8 cellular contexts compared by ENCODE assay signal in the genomic region with DNA sequence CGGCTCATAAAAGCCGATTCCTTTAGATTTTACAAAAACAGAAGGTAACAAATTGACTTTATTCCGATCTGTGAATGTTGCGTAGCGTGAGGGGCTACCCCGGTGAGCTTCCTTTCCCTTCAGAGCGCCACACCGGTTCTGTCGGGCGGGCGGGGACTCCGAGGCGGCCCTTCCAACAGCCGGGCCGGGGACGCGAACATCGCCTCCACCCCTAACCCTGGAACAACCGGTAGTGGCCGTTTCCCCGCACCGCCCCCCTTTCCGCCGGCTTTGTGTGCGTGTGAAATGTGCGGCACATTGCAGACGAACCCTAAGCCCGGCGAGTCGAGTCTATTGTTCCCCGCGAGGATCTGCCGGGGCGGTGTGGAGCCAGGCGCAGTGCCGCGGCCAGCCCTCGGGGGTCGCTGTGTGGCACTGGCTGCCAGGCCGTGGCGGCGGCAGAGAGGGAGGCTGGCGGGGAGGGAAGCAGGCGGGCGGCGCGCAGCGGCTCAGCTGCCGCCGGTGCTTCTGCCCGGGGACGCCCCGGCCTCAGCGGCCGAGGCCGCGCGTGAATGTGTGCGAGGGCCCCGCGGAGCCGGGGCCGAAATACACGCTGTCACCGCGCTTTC. TPM values are rescaled to one million over a fixed set of nuclear protein-coding genes. Genes with fewer than 3 reads are reported as not detected.
A peak's percentile ranks its signal among the peaks of the same experiment; 100 is the strongest.
DNase-seq lines count a peak whose midpoint lies in the region; ATAC-seq and TF ChIP-seq lines count a peak whose summit lies in the region.

No MANE protein-coding gene starts in this region.

- H3K4me1 Mint-ChIP-seq in activated CD4-positive, alpha-beta memory T cell treated with anti-CD3 and anti-CD28 coated beads, Interleukin-2, amount 10 ng/mL, durations not matched to agents 7 days and 5 days = peaks cover 23% of the 10 kb centered on the region

- CTCF ChIA-PET in activated CD4-positive, alpha-beta memory T cell treated with anti-CD3 and anti-CD28 coated beads, Interleukin-2, amount 10 ng/mL, durations not matched to agents 7 days and 5 days (lab: Charles Lee) = interaction anchor here (1.0 to 9.1 kb wide), 7 partner anchors 13 to 513 kb away, joined by 3 to 103 read pairs (median 8); a partner anchor contains a TSS

- peak; percentile 97 for TF ChIP-seq CTCF in lower lobe of right lung (IDR thresholded peaks at IDR 0.05)

- no peaks in the 10 kb centered on the region for H3K27me3 ChIP-seq in lower lobe of right lung (ENCODE audit: low read depth)

- no peaks in the 10 kb centered on the region for H3K27me3 Mint-ChIP-seq in activated CD4-positive, alpha-beta memory T cell treated with anti-CD3 and anti-CD28 coated beads, Interleukin-2, amount 10 ng/mL, durations not matched to agents 7 days and 5 days

- DNase-seq in CMK (ENCODE audit: low read depth) (peak; percentile 85), HK-2 (ENCODE audit: unreplicated experiment) (peak; percentile 97), NCI-H82 (lab: John Stamatoyannopoulos, UW) (peak; percentile 99), ecto neural progenitor cell (ENCODE audit: low spot score) (peak; percentile 100), lower lobe of right lung (peak; percentile 98)
- peak; percentile 98 for DNase-seq in activated CD4-positive, alpha-beta memory T cell treated with anti-CD3 and anti-CD28 coated beads, Interleukin-2, amount 10 ng/mL, durations not matched to agents 7 days and 5 days
- DNase-seq in stimulated activated CD4-positive, alpha-beta T cell treated with anti-CD3 and anti-CD28 coated beads, TNF-alpha, amount 100 ng/mL, for 1 hour (ENCODE audit: low read depth in 3 of 3, low spot score in 1 of 3) = peak; percentile 90 to 94 (median 94)

- peaks cover 46% of the 10 kb centered on the region for H3K4me1 ChIP-seq in lower lobe of right lung

- no peaks in the 10 kb centered on the region for H3K36me3 ChIP-seq in lower lobe of right lung

- H3K27ac ChIP-seq in lower lobe of right lung = peak overlapping the region; percentile 97

- H3K27ac Mint-ChIP-seq in activated CD4-positive, alpha-beta memory T cell treated with anti-CD3 and anti-CD28 coated beads, Interleukin-2, amount 10 ng/mL, durations not matched to agents 7 days and 5 days = peak overlapping the region; percentile 100

- ATAC-seq in GM19455 (IDR thresholded peaks at IDR 0.05; ENCODE audit: unreplicated experiment) = peak; percentile 54
- ATAC-seq in lower lobe of right lung = peak; percentile 86 to 94

- no peaks in the 10 kb centered on the region for H3K9me3 ChIP-seq in lower lobe of right lung

- H3K36me3 Mint-ChIP-seq in activated CD4-positive, alpha-beta memory T cell treated with anti-CD3 and anti-CD28 coated beads, Interleukin-2, amount 10 ng/mL, durations not matched to agents 7 days and 5 days (ENCODE audit: low read depth) = peaks cover 32% of the 10 kb centered on the region

- POLR2A ChIA-PET in activated CD4-positive, alpha-beta memory T cell treated with anti-CD3 and anti-CD28 coated beads, Interleukin-2, amount 10 ng/mL, durations not matched to agents 7 days and 5 days (lab: Charles Lee) = interaction anchor here (0.6 to 9.9 kb wide), 30 partner anchors 9 to 1488 kb away, joined by 3 to 172 read pairs (median 4); a partner anchor contains a TSS

- H3K4me3 ChIP-seq in lower lobe of right lung = peak overlapping the region; percentile 85

- peak overlapping the region; percentile 93 for H3K4me3 Mint-ChIP-seq in activated CD4-positive, alpha-beta memory T cell treated with anti-CD3 and anti-CD28 coated beads, Interleukin-2, amount 10 ng/mL, durations not matched to agents 7 days and 5 days

- no peaks in the 10 kb centered on the region for H3K9me3 Mint-ChIP-seq in activated CD4-positive, alpha-beta memory T cell treated with anti-CD3 and anti-CD28 coated beads, Interleukin-2, amount 10 ng/mL, durations not matched to agents 7 days and 5 days

- intact Hi-C loops in lower lobe of right lung (cut with DNase I) = no loop called here

RNA-seq across cellular contexts. Expression of a gene that starts 0.8 kb away (rescaled TPM):
- 10 to 100 TPM; 39.9 to 43.9 TPM for total RNA-seq in activated CD4-positive, alpha-beta memory T cell treated with anti-CD3 and anti-CD28 coated beads, Interleukin-2, amount 10 ng/mL, durations not matched to agents 7 days and 5 days
- 26.3 TPM for total RNA-seq in lower lobe of right lung

Comparison
In these comparisons a context has a peak if more than half of its experiments do, and no peak if none do; other contexts are left out.
1. Peak in every context shown above with its lines: DNase-seq, ATAC-seq, H3K4me3 ChIP-seq and H3K27ac ChIP-seq.